Comparison of ENCODE assay signal across 3 cellular contexts in genomic region chr11:30356388-30356787, GRCh38.
TF ChIP-seq lines count a peak whose summit lies in the region.

No MANE protein-coding gene starts in this region.

TF ChIP-seq in A549, 52 proteins besides CTCF, POLR2A, EP300 and RAD21:
- TF ChIP-seq MAFK (IDR thresholded peaks at IDR 0.05; ENCODE audit: partially characterized antibody) (peak; percentile 80), PHF8 (IDR thresholded peaks at IDR 0.05; ENCODE audit: borderline replicate concordance, low read depth) (no peak)

TF ChIP-seq in IMR-90, 13 proteins besides CTCF, POLR2A, EP300 and RAD21:
- TF ChIP-seq MAFK (IDR thresholded peaks at IDR 0.05; ENCODE audit: low read depth, low read length) (peak; percentile 89), CEBPB (IDR thresholded peaks at IDR 0.05; ENCODE audit: low read depth, low read length) (no peak)

TF ChIP-seq in H1, 55 proteins besides CTCF, POLR2A, EP300 and RAD21:
- TF ChIP-seq SP4 (IDR thresholded peaks at IDR 0.05; ENCODE audit: low read length) (no peak), GTF2F1 (IDR thresholded peaks at IDR 0.05; ENCODE audit: borderline replicate concordance, low read depth, low read length) (no peak), MAFK (IDR thresholded peaks at IDR 0.05; ENCODE audit: low read depth, low read length) (peak; percentile 68; the same call in 1 of the 2 replicates)
TF ChIP-seq in H1: peak in this region for 1.
